In the genomic region with DNA sequence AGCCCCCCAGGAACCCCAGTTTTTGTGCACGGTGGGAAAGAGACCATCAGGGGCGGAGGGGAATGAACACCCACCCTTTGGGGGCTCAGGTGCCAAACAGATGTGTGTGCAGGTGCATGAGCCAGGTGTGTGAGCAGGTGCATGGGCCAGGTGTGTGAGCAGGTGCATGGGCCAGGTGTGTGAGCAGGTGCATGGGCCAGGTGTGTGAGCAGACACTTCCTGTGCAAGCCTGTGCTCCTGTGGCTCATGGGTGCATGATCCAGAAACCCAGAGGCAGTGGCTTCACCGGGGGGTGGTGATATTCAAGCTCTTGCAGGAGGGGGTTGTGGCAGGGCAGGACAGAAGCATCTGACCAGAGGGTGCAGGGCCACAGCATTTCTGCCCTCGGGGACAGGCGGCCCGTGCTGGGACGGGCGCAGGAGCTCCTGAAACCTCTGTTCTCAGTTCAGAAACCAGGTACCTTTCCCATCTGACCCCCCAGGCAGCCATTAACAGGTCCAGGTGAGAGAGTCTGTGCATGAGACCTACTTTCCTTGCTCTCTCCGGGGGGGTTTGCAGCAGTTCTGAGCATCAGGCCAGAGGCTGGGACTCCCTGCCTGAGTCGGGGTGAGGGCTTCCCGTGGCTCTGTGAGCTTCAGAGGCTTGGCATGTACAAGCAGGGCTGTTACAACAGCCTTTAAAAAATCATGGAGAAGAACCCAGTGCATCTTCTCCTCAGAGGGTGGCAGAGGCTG, we compare ENCODE assay signal across 27 cellular contexts. TPM values are rescaled to one million over a fixed set of nuclear protein-coding genes. Genes with fewer than 3 reads are reported as not detected.
A peak's percentile ranks its signal among the peaks of the same experiment; 100 is the strongest.
DNase-seq lines count a peak whose midpoint lies in the region; ATAC-seq, FAIRE-seq and TF ChIP-seq lines count a peak whose summit lies in the region.
"Had no signal": no experiment of that assay in that cellular context is flagged by ENCODE, and none has a peak within 500 bp of the region (broad histone marks: within the 10 kb centered on the region; RNA-seq: fewer than 3 reads in every experiment).

No MANE protein-coding gene starts in this region.

- H3K9ac ChIP-seq in GM12878 (ENCODE audit: control insufficient read depth, insufficient read depth, low read length) = no peak overlapping the region
- peak overlapping the region in 1 of 2 donors; percentile 40 for H3K9ac ChIP-seq in kidney (ENCODE audit: low read length in 2 of 2)
- H3K9ac ChIP-seq in neural progenitor cell = no peak overlapping the region

- CTCF ChIA-PET in GM12878 (lab: Yijun Ruan, JAX) = interaction anchor here (1.3 kb wide), 1 partner anchor 141 kb away, joined by 4 read pairs; no protein-coding TSS in a partner anchor

- RAD21 ChIA-PET in GM12878 (lab: Charles Lee; ENCODE audit: unreplicated experiment) = no interaction called here

- no peak for TF ChIP-seq POLR2A in GM12878 (IDR thresholded peaks at IDR 0.05; ENCODE audit: low read depth, low read length)
- TF ChIP-seq POLR2A in thyroid gland (IDR thresholded peaks at IDR 0.05) = no peak
- no peak for TF ChIP-seq POLR2A in GM12892 (IDR thresholded peaks at IDR 0.05; ENCODE audit: low read depth, low read length)

- peaks cover 47% of the 10 kb centered on the region for H3K4me1 Mint-ChIP-seq in neural progenitor cell

- peaks cover 18% of the 10 kb centered on the region for H3F3A ChIP-seq in neural progenitor cell (ENCODE audit: low read depth)

- no peak for ATAC-seq in heart right ventricle
- ATAC-seq in GM12878 = no peak
- ATAC-seq: activated CD8-positive, alpha-beta T cell treated with anti-CD3 and anti-CD28 coated beads for 36 hours; heart left ventricle; T-helper 17 cell had no signal

- POLR2A ChIA-PET in GM12878 (lab: Charles Lee) = no interaction called here

- H3K4me3 Mint-ChIP-seq in neural progenitor cell = no peak overlapping the region
- H3K4me3 Mint-ChIP-seq: activated CD8-positive, alpha-beta T cell treated with anti-CD3 and anti-CD28 coated beads for 36 hours; activated naive CD8-positive, alpha-beta T cell; CD4-positive, CD25-positive, alpha-beta regulatory T cell; T-helper 17 cell had no signal

- no peak for FAIRE-seq in GM12878 (lab: Jason Lieb, UNC)
- FAIRE-seq in kidney (lab: Jason Lieb, UNC) = no peak
- FAIRE-seq in GM12892 (lab: Jason Lieb, UNC) = no peak
- FAIRE-seq: astrocyte had no signal

- peaks cover 5% of the 10 kb centered on the region for H3K27me3 Mint-ChIP-seq in neural progenitor cell (ENCODE audit: insufficient read depth, low read depth)
- H3K27me3 Mint-ChIP-seq: activated naive CD8-positive, alpha-beta T cell; CD4-positive, CD25-positive, alpha-beta regulatory T cell; progenitor cell of endocrine pancreas had no signal

- H3K36me3 ChIP-seq in cardiac muscle cell (no peaks in the 10 kb centered on the region), heart right ventricle (no peaks in the 10 kb centered on the region), GM12878 (ENCODE audit: control insufficient read depth in 2 of 2, insufficient read depth in 2 of 2, low read length in 1 of 2) (no peaks in the 10 kb centered on the region), kidney (ENCODE audit: control insufficient read depth in 1 of 2, insufficient read depth in 2 of 2, low read length in 2 of 2) (peaks cover 0 to 3% of the 10 kb centered on the region in 2 donors), thyroid gland (no peaks in the 10 kb centered on the region), neural progenitor cell (no peaks in the 10 kb centered on the region)
- H3K36me3 ChIP-seq: heart left ventricle, MG63 had no signal

- intact Hi-C loops in heart right ventricle (cut with DNase I) (no loop called here), GM12878 (cut with micrococcal nuclease; ENCODE audit: unreplicated experiment) (loop anchor here (5.0 kb wide), 1 partner anchor 282 kb away; no protein-coding TSS in a partner anchor), kidney (cut with DNase I) (no loop called here), thyroid gland (cut with DNase I) (no loop called here)

- no peak overlapping the region for H2AFZ ChIP-seq in GM12878 (ENCODE audit: control insufficient read depth, low read depth, low read length)
- H2AFZ ChIP-seq in neural progenitor cell (replicated peaks) = no peak overlapping the region

- TF ChIP-seq CTCF in cardiac muscle cell (IDR thresholded peaks at IDR 0.05; ENCODE audit: low read depth, low read length) (no peak), heart right ventricle (IDR thresholded peaks at IDR 0.05) (no peak), GM12878 (IDR thresholded peaks at IDR 0.05 in 2 of 3, conservative IDR thresholded peaks at IDR 0.05 in 1 of 3; ENCODE audit: control insufficient read depth in 2 of 3, extremely low read depth in 1 of 3, insufficient read depth in 1 of 3, low read depth in 3 of 3, low read length in 3 of 3) (no peak), kidney (IDR thresholded peaks at IDR 0.05; ENCODE audit: borderline replicate concordance, extremely low read depth, insufficient read depth) (no peak), thyroid gland (IDR thresholded peaks at IDR 0.05) (no peak), neural progenitor cell (IDR thresholded peaks at IDR 0.05) (no peak)

- peaks cover 45% of the 10 kb centered on the region for H3K4me1 ChIP-seq in cardiac muscle cell (ENCODE audit: low read depth)
- peaks cover 20 to 68% (median 42%) of the 10 kb centered on the region in 9 donors for H3K4me1 ChIP-seq in heart right ventricle
- no peaks in the 10 kb centered on the region for H3K4me1 ChIP-seq in GM12878 (ENCODE audit: control insufficient read depth, insufficient read depth, low read length)
- peaks cover 35 to 51% of the 10 kb centered on the region in 2 donors for H3K4me1 ChIP-seq in kidney (ENCODE audit: control insufficient read depth in 1 of 2, insufficient read depth in 1 of 2, low read depth in 1 of 2, low read length in 2 of 2)
- peaks cover 44 to 68% of the 10 kb centered on the region in 2 donors for H3K4me1 ChIP-seq in thyroid gland
- peaks cover 16% of the 10 kb centered on the region for H3K4me1 ChIP-seq in neural progenitor cell

- in situ Hi-C loops in GM12878 (cut with MboI) = no loop called here

- no peaks in the 10 kb centered on the region for H3K9me3 ChIP-seq in cardiac muscle cell (ENCODE audit: low read depth)
- H3K9me3 ChIP-seq in heart right ventricle = no peaks in the 10 kb centered on the region
- no peaks in the 10 kb centered on the region; the same call in 2 of the 3 replicates for H3K9me3 ChIP-seq in GM12878 (replicated peaks; ENCODE audit: control insufficient read depth, insufficient read depth, low read length)
- no peaks in the 10 kb centered on the region for H3K9me3 ChIP-seq in kidney (ENCODE audit: control insufficient read depth in 1 of 2, low read length in 2 of 2)
- no peaks in the 10 kb centered on the region for H3K9me3 ChIP-seq in thyroid gland
- H3K9me3 ChIP-seq in neural progenitor cell (ENCODE audit: low read depth) = no peaks in the 10 kb centered on the region
- H3K9me3 ChIP-seq: heart left ventricle, MG63 had no signal

- no peaks in the 10 kb centered on the region for H3K27me3 ChIP-seq in cardiac muscle cell
- no peaks in the 10 kb centered on the region for H3K27me3 ChIP-seq in heart right ventricle
- H3K27me3 ChIP-seq in GM12878 (replicated peaks in 1 of 2; ENCODE audit: control insufficient read depth in 2 of 2, insufficient read depth in 2 of 2, low read length in 1 of 2) = no peaks in the 10 kb centered on the region
- H3K27me3 ChIP-seq in thyroid gland = no peaks in the 10 kb centered on the region
- no peaks in the 10 kb centered on the region for H3K27me3 ChIP-seq in neural progenitor cell
- H3K27me3 ChIP-seq: heart left ventricle, MG63 had no signal

- 85% methylated on average over 11 of the region's 11 CpGs for WGBS in heart right ventricle, 2 donors
- 39% methylated on average over 11 of the region's 11 CpGs for WGBS in GM12878 (ENCODE audit: insufficient coverage, insufficient replicate concordance, low lambda C conversion rate, missing lambda C conversion rate)
- WGBS in thyroid gland, 2 donors = 80 to 90% methylated on average over 3 to 11 of the region's 11 CpGs

- no peak for TF ChIP-seq EP300 in GM12878 (IDR thresholded peaks at IDR 0.05; ENCODE audit: borderline replicate concordance in 1 of 2, control insufficient read depth in 1 of 2, low read depth in 2 of 2, low read length in 2 of 2)

- H3K4me2 ChIP-seq in GM12878 (ENCODE audit: control insufficient read depth, insufficient read depth) (no peak overlapping the region), neural progenitor cell (no peak overlapping the region)

- no peak for DNase-seq in cardiac muscle cell (ENCODE audit: low read depth in 1 of 2, low spot score in 1 of 2)
- DNase-seq in heart right ventricle = no peak
- no peak for DNase-seq in GM12878 (ENCODE audit: low read depth, low spot score)
- peak; percentile 55 for DNase-seq in kidney
- DNase-seq in thyroid gland = no peak
- no peak for DNase-seq in neural progenitor cell (ENCODE audit: low spot score)
- DNase-seq in DMS114 treated with DMSO at 0.1 percent for 48 hours (lab: John Stamatoyannopoulos, UW; ENCODE audit: unreplicated experiment) = no peak
- DNase-seq in GM12892 (ENCODE audit: insufficient read length) = no peak
- DNase-seq: 8988T; activated CD4-positive, alpha-beta T cell treated with anti-CD3 and anti-CD28 coated beads for 1 hour; activated CD8-positive, alpha-beta T cell treated with anti-CD3 and anti-CD28 coated beads for 36 hours; CD4-positive, CD25-positive, alpha-beta regulatory T cell; central memory CD4-positive, alpha-beta T cell; KG1; MG63; NCI-H1417; NCI-H2081; NCI-H446; NCI-H82; stimulated activated naive CD4-positive, alpha-beta T cell treated with Interleukin-2 at 50 U/mL for 16 hours; T-helper 17 cell had no signal

- H3K4me3 ChIP-seq in cardiac muscle cell (no peak overlapping the region), heart right ventricle (no peak overlapping the region), GM12878 (no peak overlapping the region), kidney (ENCODE audit: low read length in 2 of 2) (no peak overlapping the region), thyroid gland (replicated peaks in 1 of 3) (no peak overlapping the region), neural progenitor cell (no peak overlapping the region)
- H3K4me3 ChIP-seq: heart left ventricle, MG63 had no signal

- SMC1A ChIA-PET in GM12878 (lab: Charles Lee; ENCODE audit: uncharacterized antibody, unreplicated experiment) = no interaction called here

- H3K79me2 ChIP-seq in GM12878 (ENCODE audit: control insufficient read depth, insufficient read depth, low read length) = no peaks in the 10 kb centered on the region
- peaks cover 80% of the 10 kb centered on the region for H3K79me2 ChIP-seq in neural progenitor cell (ENCODE audit: low read depth)

- no TSS peak for BruUV-seq in GM12878 (replicated peaks; lab: Mats Ljungman, UMichigan)

- TF ChIP-seq RAD21 in GM12878 (IDR thresholded peaks at IDR 0.05; ENCODE audit: insufficient read depth, low read depth, low read length) = no peak

- H3K36me3 Mint-ChIP-seq in neural progenitor cell = no peaks in the 10 kb centered on the region
- H3K36me3 Mint-ChIP-seq: activated naive CD8-positive, alpha-beta T cell; CD4-positive, CD25-positive, alpha-beta regulatory T cell had no signal

- peak overlapping the region; percentile 23 for H3K27ac ChIP-seq in cardiac muscle cell
- no peak overlapping the region for H3K27ac ChIP-seq in heart right ventricle
- no peak overlapping the region for H3K27ac ChIP-seq in GM12878 (ENCODE audit: control insufficient read depth, insufficient read depth)
- no peak overlapping the region for H3K27ac ChIP-seq in kidney (ENCODE audit: low read depth in 2 of 2, low read length in 2 of 2)
- peak overlapping the region in 2 of 3 donors; percentile 93 to 96 for H3K27ac ChIP-seq in thyroid gland
- no peak overlapping the region for H3K27ac ChIP-seq in neural progenitor cell
- H3K27ac ChIP-seq: RWPE1 had no signal

- H4K20me1 ChIP-seq in GM12878 (ENCODE audit: control insufficient read depth, insufficient read depth) (no peaks in the 10 kb centered on the region), neural progenitor cell (ENCODE audit: low read depth) (peaks cover 82% of the 10 kb centered on the region)

- H3K9me3 Mint-ChIP-seq in neural progenitor cell = no peaks in the 10 kb centered on the region
- H3K9me3 Mint-ChIP-seq: activated CD8-positive, alpha-beta T cell treated with anti-CD3 and anti-CD28 coated beads for 36 hours; activated T-helper 2 cell treated with anti-CD3 and anti-CD28 coated beads, Interferon-gamma antibody, Interleukin-2, Interleukin-4, amounts not matched to agents 10 μg/mL and 5 μg/mL and 100 μg/mL, durations not matched to agents 14 hours and 24 hours and 36 hours; CD4-positive, CD25-positive, alpha-beta regulatory T cell had no signal

- H3K27ac Mint-ChIP-seq in neural progenitor cell = no peak overlapping the region
- H3K27ac Mint-ChIP-seq: activated CD8-positive, alpha-beta T cell treated with anti-CD3 and anti-CD28 coated beads for 36 hours; activated naive CD8-positive, alpha-beta T cell; activated T-helper 2 cell treated with anti-CD3 and anti-CD28 coated beads, Interferon-gamma antibody, Interleukin-2, Interleukin-4, amounts not matched to agents 10 μg/mL and 5 μg/mL and 100 μg/mL, durations not matched to agents 14 hours and 24 hours and 36 hours; CD4-positive, CD25-positive, alpha-beta regulatory T cell; progenitor cell of endocrine pancreas; T-helper 17 cell had no signal

RNA-seq across cellular contexts. Expression of a gene that starts 29.1 kb away (rescaled TPM):
- total RNA-seq in cardiac muscle cell (887 and 1,182 TPM in 2 replicates), heart right ventricle (10 to 100 TPM; 33.7 to 87.1 (median 48.8) TPM), GM12878 (2014; rRNA removed) (under 0.01 TPM in 1 of 2 replicates, not detected in the other), GM12878 (2014; rRNA removed; fragmentation: Illumina TruSeq; extraction: Trizol) (0.09 TPM in 1 of 2 replicates, not detected in the other), GM12878 (2021) (0.49 and 0.90 TPM in 2 replicates), kidney (316 TPM), thyroid gland (100 to 1,000 TPM; 105 to 264 (median 238) TPM), neural progenitor cell (ENCODE audit: low replicate concordance) (52.6 and 291 TPM in 2 replicates)
- polyA plus RNA-seq in cardiac muscle cell (407 and 535 TPM in 2 replicates), heart right ventricle (10 to 100 TPM; 63.1 to 70.6 TPM), GM12878 (2011; rRNA removed) (0.01 and 0.07 TPM in 2 replicates), GM12878 (2014; fragmentation: Illumina TruSeq; extraction: Trizol) (not detected in 2 replicates), GM12878 (2014; fragmentation: Nextera tagmentation; extraction: Ambion mirVana) (not detected), GM12878 (2014; rRNA removed) (0.09 and 0.15 TPM in 2 replicates), GM12878 (2016; fragmentation: Nextera tagmentation; extraction: Ambion mirVana) (under 1 TPM; 0.23 to 0.39 TPM), kidney (ENCODE audit: insufficient read depth, low read depth, low replicate concordance) (150 TPM)
- 0.65 and 0.71 TPM in 2 replicates for total RNA-seq in GM12878 (2013; cell fraction: nucleolus; rRNA removed)
- polyA plus RNA-seq in GM12878 (2011; ENCODE audit: low read depth) = 0.34 TPM
- polyA plus RNA-seq in GM12878 (2011; cell fraction: cytosol; rRNA removed) = 0.15 and 0.16 TPM in 2 replicates
- polyA plus RNA-seq in GM12878 (2011; cell fraction: nucleus; rRNA removed) = 1.3 and 2.4 TPM in 2 replicates
- 1.3 and 2.7 TPM in 2 replicates for polyA plus RNA-seq in GM12878 (2012)
- polyA minus RNA-seq in GM12878 (2011; rRNA and poly(A)+ RNA removed) = not detected in 2 replicates
- not detected in 2 replicates for polyA minus RNA-seq in GM12878 (2011; cell fraction: cytosol; rRNA and poly(A)+ RNA removed)
- 0.10 and 0.12 TPM in 2 replicates for polyA minus RNA-seq in GM12878 (2011; cell fraction: nucleus; rRNA and poly(A)+ RNA removed)
- 0.68 TPM for polyA plus RNA-seq in GM12892 (2012; ENCODE audit: missing spikeins)

Comparison
In these comparisons a context has a peak if more than half of its experiments do, and no peak if none do; other contexts are left out.
1. H3K27ac ChIP-seq: peak in cardiac muscle cell (single experiment) and thyroid gland (2 of 3); none in heart right ventricle (0 of 10), GM12878 (single experiment), kidney (0 of 2) and neural progenitor cell (single experiment).
2. RNA of a gene that starts 29.1 kb away (total RNA-seq): 887 to 1,182 TPM in cardiac muscle cell, 316 TPM in kidney (single experiment), 105 to 264 TPM in thyroid gland, 52.6 to 291 TPM in neural progenitor cell and 33.7 to 87.1 TPM in heart right ventricle; under 0.01 to 0.90 TPM in GM12878; every median in the first group is over 10 times any median in the second.